Comparison of ENCODE assay signal across 8 cellular contexts in genomic region chr1:148402152-148403084, GRCh38.
DNase-seq lines count a peak whose midpoint lies in the region; ATAC-seq and TF ChIP-seq lines count a peak whose summit lies in the region.
"Not testable (repeated sequence)": the region's sequence is repeated elsewhere in the genome, so short reads cannot be mapped to it uniquely, and the experiment has no call there.

No MANE protein-coding gene starts in this region.

- H3K4me3 ChIP-seq in NB4 (ENCODE audit: low read depth, low read length) (peak overlapping the region; percentile 76), subcutaneous abdominal adipose tissue (ENCODE audit: low read depth in 1 of 5, low read length in 5 of 5) (peak overlapping the region; percentile 63 to 77 (median 71))

- peak; percentile 98 to 99 for ATAC-seq in left cardiac atrium

- not testable (repeated sequence) for H3K27me3 ChIP-seq in subcutaneous abdominal adipose tissue (ENCODE audit: control insufficient read depth in 5 of 5, insufficient read depth in 4 of 5, low read length in 5 of 5)

- H3K9me3 ChIP-seq in subcutaneous abdominal adipose tissue (ENCODE audit: control insufficient read depth in 5 of 5, low read length in 5 of 5): not testable (repeated sequence)

- not testable (repeated sequence) for H3K27me3 Mint-ChIP-seq in osteocyte (ENCODE audit: unreplicated experiment)

- not testable (repeated sequence) for TF ChIP-seq CTCF in NB4 (IDR thresholded peaks at IDR 0.05; ENCODE audit: low read depth, low read length); osteocyte (IDR thresholded peaks at IDR 0.05)

- not testable (repeated sequence) for H3K36me3 Mint-ChIP-seq in osteocyte (ENCODE audit: unreplicated experiment)

- peaks cover 11% of the 10 kb centered on the region for H3K4me1 Mint-ChIP-seq in osteocyte (ENCODE audit: unreplicated experiment)

- POLR2A ChIA-PET in HEK293T (lab: Yijun Ruan, JAX): interaction anchor here (1.0 to 2.0 kb wide), 4 partner anchors 14 to 68 kb away, joined by 3 to 15 read pairs (median 4); no protein-coding TSS in a partner anchor

- H3K4me3 Mint-ChIP-seq in osteocyte (ENCODE audit: unreplicated experiment): peak overlapping the region; percentile 97

- not testable (repeated sequence) for H3K27ac ChIP-seq in subcutaneous abdominal adipose tissue (ENCODE audit: low read depth, low read length)

- H3K9ac ChIP-seq in subcutaneous abdominal adipose tissue (ENCODE audit: low read length in 5 of 5): peak overlapping the region in 3 of 5 donors; percentile 42 to 75 (median 63)

- TF ChIP-seq POLR2A in GM10847 (IDR thresholded peaks at IDR 0.05; ENCODE audit: extremely low read depth, insufficient read length) (peak; percentile 21), NB4 (IDR thresholded peaks at IDR 0.05; ENCODE audit: extremely low read depth, insufficient read length) (peak; percentile 81)

- DNase-seq in HEK293T (ENCODE audit: extremely low spot score): peak; percentile 51
- DNase-seq in NB4 (ENCODE audit: low read depth): peak; percentile 91
- peak; percentile 79 for DNase-seq in T-helper 22 cell (ENCODE audit: low read depth)
- DNase-seq in amniotic epithelial cell (ENCODE audit: low read depth): peak; percentile 73
- DNase-seq in left cardiac atrium: peak; percentile 89
- DNase-seq in osteocyte (ENCODE audit: extremely low spot score, unreplicated experiment): peak; percentile 86

- H3K4me1 ChIP-seq in subcutaneous abdominal adipose tissue (ENCODE audit: control insufficient read depth in 5 of 5, insufficient read depth in 5 of 5, low read length in 5 of 5): not testable (repeated sequence)

- H3K27ac Mint-ChIP-seq in osteocyte (ENCODE audit: unreplicated experiment): peak overlapping the region; percentile 90

- not testable (repeated sequence) for H3K36me3 ChIP-seq in subcutaneous abdominal adipose tissue (ENCODE audit: control insufficient read depth in 5 of 5, insufficient read depth in 5 of 5, low read length in 5 of 5)

- intact Hi-C loops in left cardiac atrium (cut with DNase I): not testable (repeated sequence)

- CTCF ChIA-PET in HEK293T (lab: Yijun Ruan, JAX): not testable (repeated sequence)

- not testable (repeated sequence) for H3K9me3 Mint-ChIP-seq in osteocyte (ENCODE audit: unreplicated experiment)

TF ChIP-seq in HEK293T, 16 proteins besides CTCF, POLR2A, EP300 and RAD21:
- TF ChIP-seq TARDBP (IDR thresholded peaks at IDR 0.05): peak; percentile 63; the same call in 1 of the 2 replicates
- TF ChIP-seq, protein P1, sequence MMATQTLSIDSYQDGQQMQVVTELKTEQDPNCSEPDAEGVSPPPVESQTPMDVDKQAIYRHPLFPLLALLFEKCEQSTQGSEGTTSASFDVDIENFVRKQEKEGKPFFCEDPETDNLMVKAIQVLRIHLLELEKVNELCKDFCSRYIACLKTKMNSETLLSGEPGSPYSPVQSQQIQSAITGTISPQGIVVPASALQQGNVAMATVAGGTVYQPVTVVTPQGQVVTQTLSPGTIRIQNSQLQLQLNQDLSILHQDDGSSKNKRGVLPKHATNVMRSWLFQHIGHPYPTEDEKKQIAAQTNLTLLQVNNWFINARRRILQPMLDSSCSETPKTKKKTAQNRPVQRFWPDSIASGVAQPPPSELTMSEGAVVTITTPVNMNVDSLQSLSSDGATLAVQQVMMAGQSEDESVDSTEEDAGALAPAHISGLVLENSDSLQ (IDR thresholded peaks at IDR 0.05): peak; percentile 78
- TF ChIP-seq ELF4 (IDR thresholded peaks at IDR 0.05): peak; percentile 90
- TF ChIP-seq CTBP1 (IDR thresholded peaks at IDR 0.05; ENCODE audit: borderline replicate concordance): peak; percentile 30; the same call in 1 of the 2 replicates
- TF ChIP-seq ARNT (IDR thresholded peaks at IDR 0.05): 0 out of 2 replicates have a peak, but pooled peaks have one; percentile 49
- TF ChIP-seq FOXK2 (IDR thresholded peaks at IDR 0.05): peak; percentile 68; the same call in 1 of the 2 replicates
- TF ChIP-seq BHLHE40 (IDR thresholded peaks at IDR 0.05; ENCODE audit: borderline replicate concordance): 0 out of 2 replicates have a peak, but pooled peaks have one; percentile 50
- peak; percentile 75 for TF ChIP-seq NFRKB (IDR thresholded peaks at IDR 0.05)
